Comparison of ENCODE assay signal across 8 cellular contexts in the genomic region with DNA sequence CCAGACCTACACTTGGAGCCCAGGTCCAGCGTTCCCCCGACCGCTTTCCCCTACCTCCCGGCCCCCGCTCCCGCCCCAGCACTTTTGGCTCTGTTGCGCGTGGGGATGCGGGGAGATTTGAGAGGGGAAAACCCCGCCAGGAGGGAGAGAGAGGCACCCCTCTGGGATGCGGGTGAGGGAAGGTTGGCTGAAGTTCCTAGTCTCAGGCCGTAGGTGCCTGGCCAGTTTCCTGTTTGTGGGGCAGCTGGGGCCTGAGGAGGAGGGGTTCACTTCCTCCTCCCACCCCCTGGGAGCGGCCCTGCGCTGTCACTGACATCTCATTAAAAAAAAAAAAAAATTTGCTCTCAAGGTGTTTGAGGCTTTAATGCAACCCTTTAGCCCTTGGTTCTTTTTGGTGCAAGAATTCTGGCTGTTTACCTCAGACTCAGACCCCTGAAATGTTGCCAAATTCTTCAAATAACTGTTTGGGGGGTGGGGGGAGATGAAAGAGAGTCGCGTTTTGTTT. TPM values are rescaled to one million over a fixed set of nuclear protein-coding genes. Genes with fewer than 3 reads are reported as not detected.
DNase-seq lines count a peak whose midpoint lies in the region; ATAC-seq and TF ChIP-seq lines count a peak whose summit lies in the region.

No MANE protein-coding gene starts in this region.

- no peaks in the 10 kb centered on the region for H3K36me3 Mint-ChIP-seq in nephron progenitor cell (ENCODE audit: low read depth)

- DNase-seq in RPMI8226 = peak; percentile 52
- no peak for DNase-seq in nephron progenitor cell
- no peak for DNase-seq in ecto neural progenitor cell (ENCODE audit: low spot score)
- DNase-seq in GM19240 (ENCODE audit: insufficient read length, low spot score) = no peak
- no peak for DNase-seq in NCI-H446 treated with DMSO at 0.1 percent for 48 hours (lab: John Stamatoyannopoulos, UW)

- ATAC-seq in GM21717 (IDR thresholded peaks at IDR 0.05; ENCODE audit: unreplicated experiment) = peak; percentile 36

- H3K9me3 Mint-ChIP-seq in nephron progenitor cell = no peaks in the 10 kb centered on the region

- no peaks in the 10 kb centered on the region for H4K20me1 ChIP-seq in DOHH2 (ENCODE audit: control insufficient read depth, insufficient read depth, low read depth, low read length)

- peaks cover 22% of the 10 kb centered on the region for H3K79me2 ChIP-seq in DOHH2 (ENCODE audit: control insufficient read depth, low read length)

- H3K27me3 ChIP-seq in DOHH2 (ENCODE audit: control insufficient read depth, low read length) (peaks cover 20% of the 10 kb centered on the region), esophagus (ENCODE audit: control insufficient read depth in 1 of 2, insufficient read depth in 2 of 2, low read length in 2 of 2) (no peaks in the 10 kb centered on the region)

- peak overlapping the region; percentile 78 for H3K27ac Mint-ChIP-seq in nephron progenitor cell

- H3K27me3 Mint-ChIP-seq in nephron progenitor cell (ENCODE audit: low read depth, poor library complexity) = peaks cover 39% of the 10 kb centered on the region

- H3K27ac ChIP-seq in DOHH2 (ENCODE audit: low read depth, low read length) (peak overlapping the region; percentile 95), esophagus (ENCODE audit: low read depth in 2 of 2, low read length in 1 of 2) (peak overlapping the region; percentile 43 to 77)

- no peaks in the 10 kb centered on the region for H3K9me2 ChIP-seq in DOHH2 (replicated peaks; ENCODE audit: control insufficient read depth, low read length)

- H3K4me2 ChIP-seq in DOHH2 (ENCODE audit: low read length) = peak overlapping the region; percentile 99

- TF ChIP-seq CTCF in DOHH2 (IDR thresholded peaks at IDR 0.05; ENCODE audit: low read depth, low read length, poor library complexity, severe bottlenecking) (no peak), nephron progenitor cell (IDR thresholded peaks at IDR 0.05) (no peak)

- H3K4me3 ChIP-seq in DOHH2 (ENCODE audit: low read length) = peak overlapping the region; percentile 87
- H3K4me3 ChIP-seq in esophagus (ENCODE audit: low read depth in 1 of 2, low read length in 2 of 2) = peak overlapping the region; percentile 72 to 77

- peaks cover 77% of the 10 kb centered on the region for H3K4me1 Mint-ChIP-seq in nephron progenitor cell

- peak overlapping the region; percentile 76 for H3K4me3 Mint-ChIP-seq in nephron progenitor cell

- H3K9me3 ChIP-seq in DOHH2 (ENCODE audit: control insufficient read depth, insufficient read depth, low read length) (no peaks in the 10 kb centered on the region), esophagus (ENCODE audit: control insufficient read depth in 2 of 2, insufficient read depth in 1 of 2, low read depth in 1 of 2, low read length in 1 of 2) (no peaks in the 10 kb centered on the region)

- H3F3A ChIP-seq in DOHH2 (ENCODE audit: control insufficient read depth, insufficient read depth) = peaks cover 35% of the 10 kb centered on the region

- H3K4me1 ChIP-seq in DOHH2 (ENCODE audit: control insufficient read depth, low read length) = peaks cover 81% of the 10 kb centered on the region
- peaks cover 2 to 9% of the 10 kb centered on the region in 2 donors for H3K4me1 ChIP-seq in esophagus (ENCODE audit: control insufficient read depth in 2 of 2, insufficient read depth in 2 of 2, low read length in 1 of 2)

- WGBS in esophagus, 2 donors = 30 to 51% methylated on average over 16 of the region's 16 CpGs

- H3K36me3 ChIP-seq in DOHH2 (ENCODE audit: control insufficient read depth, low read length) (peaks cover 12% of the 10 kb centered on the region; the same call in 1 of the 2 replicates), esophagus (ENCODE audit: control insufficient read depth in 2 of 2, insufficient read depth in 2 of 2, low read length in 1 of 2) (peaks cover 0 to 2% of the 10 kb centered on the region in 2 donors)

RNA-seq across cellular contexts. Expression of gene FAM43A, which starts 2.6 kb away (rescaled TPM):
- 10 to 100 TPM in 1 of 2 donors, 1 to 10 TPM in 1; 9.0 to 15.5 TPM for polyA plus RNA-seq in esophagus

RNA-seq across cellular contexts. Expression of gene LSG1, which starts 16.3 kb away (rescaled TPM):
- 10 to 100 TPM; 14.1 to 26.5 TPM for polyA plus RNA-seq in esophagus

RNA-seq across cellular contexts. Expression of gene TMEM44, which starts 55.0 kb away (rescaled TPM):
- polyA plus RNA-seq in esophagus = 1 to 10 TPM; 7.3 TPM
